In genomic region chr18:80022613-80023012, GRCh38 we compare ENCODE assay signal across 17 cellular contexts. TPM values are rescaled to one million over a fixed set of nuclear protein-coding genes. Genes with fewer than 3 reads are reported as not detected.
DNase-seq lines count a peak whose midpoint lies in the region; ATAC-seq and TF ChIP-seq lines count a peak whose summit lies in the region.
"Had no signal": no experiment of that assay in that cellular context is flagged by ENCODE, and none has a peak within 500 bp of the region (broad histone marks: within the 10 kb centered on the region; RNA-seq: fewer than 3 reads in every experiment).

No MANE protein-coding gene starts in this region.

- ATAC-seq in T-helper 17 cell = no peak
- ATAC-seq: A549, left colon had no signal

- H3K4me1 Mint-ChIP-seq in T-helper 17 cell = no peaks in the 10 kb centered on the region
- H3K4me1 Mint-ChIP-seq: activated naive CD4-positive, alpha-beta T cell treated with anti-CD3 and anti-CD28 coated beads, Interleukin-2, amount 50 U/mL, for 24 hours had no signal

- H3K27me3 Mint-ChIP-seq in T-helper 17 cell = no peaks in the 10 kb centered on the region
- H3K27me3 Mint-ChIP-seq: activated naive CD4-positive, alpha-beta T cell treated with anti-CD3 and anti-CD28 coated beads, Interleukin-2, amount 50 U/mL, for 24 hours; dendritic cell treated with granulocyte-macrophage colony-stimulating factor and Interleukin-4, amounts not matched to agents 40 ng/mL and 50 ng/mL, for 4 days had no signal

- peaks cover 2% of the 10 kb centered on the region for H3K36me3 Mint-ChIP-seq in T-helper 17 cell (ENCODE audit: low read depth)

- DNase-seq in NCI-H1417 (lab: John Stamatoyannopoulos, UW) (peak; percentile 32 to 62 (median 48)), NCI-H1417 treated with DMSO at 0.1 percent for 48 hours (lab: John Stamatoyannopoulos, UW) (no peak), M059J (ENCODE audit: low read depth) (peak; percentile 17), choroid plexus epithelial cell (ENCODE audit: low read depth) (peak; percentile 40), myocyte (ENCODE audit: low read depth) (peak; percentile 45), T-helper 17 cell (no peak), cardiac septum (ENCODE audit: low spot score) (no peak), Ammon's horn (ENCODE audit: low spot score) (no peak)
- DNase-seq: glutamatergic neuron; left colon; NCI-H446 treated with DMSO at 0.1 percent for 48 hours; Right ventricle myocardium superior; stimulated activated CD4-positive, alpha-beta T cell treated with anti-CD3 and anti-CD28 coated beads, Interleukin-12 subunit alpha, Interleukin-12 subunit beta, amount 100 ng/mL, for 4 hours; upper lobe of left lung had no signal

- H3K27ac Mint-ChIP-seq in T-helper 17 cell = no peak overlapping the region
- H3K27ac Mint-ChIP-seq: activated naive CD4-positive, alpha-beta T cell treated with anti-CD3 and anti-CD28 coated beads, Interleukin-2, amount 50 U/mL, for 24 hours; dendritic cell treated with granulocyte-macrophage colony-stimulating factor and Interleukin-4, amounts not matched to agents 40 ng/mL and 50 ng/mL, for 4 days had no signal

- TF ChIP-seq CTCF in choroid plexus epithelial cell (conservative IDR thresholded peaks at IDR 0.05; ENCODE audit: low read depth, low read length) = no peak

- no peak overlapping the region for H3K4me3 ChIP-seq in choroid plexus epithelial cell (ENCODE audit: low read depth, low read length)
- H3K4me3 ChIP-seq: A549, upper lobe of left lung had no signal

- H3K9me3 ChIP-seq in T-helper 17 cell (ENCODE audit: control insufficient read depth, low read length, poor library complexity, severe bottlenecking) = peaks cover 31% of the 10 kb centered on the region

- no peak overlapping the region for H3K4me3 Mint-ChIP-seq in T-helper 17 cell
- H3K4me3 Mint-ChIP-seq: activated naive CD4-positive, alpha-beta T cell treated with anti-CD3 and anti-CD28 coated beads, Interleukin-2, amount 50 U/mL, for 24 hours; dendritic cell treated with granulocyte-macrophage colony-stimulating factor and Interleukin-4, amounts not matched to agents 40 ng/mL and 50 ng/mL, for 4 days had no signal

- intact Hi-C loops in cardiac septum (cut with DNase I) = no loop called here

RNA-seq across cellular contexts. Expression of gene RBFA, which starts 11.6 kb away (rescaled TPM):
- 27.2 and 40.5 TPM in 2 replicates for total RNA-seq in M059J (2014; rRNA removed; shearing (Covaris generic))
- total RNA-seq in myocyte (26.7 and 27.1 TPM in 2 replicates), T-helper 17 cell (10 to 100 TPM; 15.0 to 16.1 TPM), cardiac septum (24.4 TPM)
- polyA plus RNA-seq in myocyte (2012) = 18.4 TPM

RNA-seq across cellular contexts. Expression of gene TXNL4A, which starts 34.2 kb away (rescaled TPM):
- total RNA-seq in M059J (2014; rRNA removed; shearing (Covaris generic)) = 96.0 and 135 TPM in 2 replicates
- total RNA-seq in myocyte = 42.4 and 52.4 TPM in 2 replicates
- polyA plus RNA-seq in myocyte (2012) = 172 TPM
- total RNA-seq in T-helper 17 cell = 10 to 100 TPM; 75.2 to 77.2 TPM
- total RNA-seq in cardiac septum = 96.5 TPM

RNA-seq across cellular contexts. Expression of gene HSBP1L1, which starts 58.2 kb away (rescaled TPM):
- total RNA-seq in M059J (2014; rRNA removed; shearing (Covaris generic)) = 1.8 and 6.8 TPM in 2 replicates
- total RNA-seq in myocyte (not detected in 2 replicates), T-helper 17 cell (10 to 100 TPM; 17.9 to 21.5 TPM), cardiac septum (7.9 TPM)
- polyA plus RNA-seq in myocyte (2012) = 2.4 TPM

Comparison
In these comparisons a context has a peak if more than half of its experiments do, and no peak if none do; other contexts are left out.
1. DNase-seq: peak in NCI-H1417 (3 of 3), M059J (single experiment), choroid plexus epithelial cell (single experiment) and myocyte (single experiment); none in NCI-H1417 treated with DMSO at 0.1 percent for 48 hours (single experiment), T-helper 17 cell (0 of 3), cardiac septum (single experiment) and Ammon's horn (single experiment).